In genomic region chr17:2854662-2855061, GRCh38 we compare ENCODE assay signal across 8 cellular contexts. TPM values are rescaled to one million over a fixed set of nuclear protein-coding genes. Genes with fewer than 3 reads are reported as not detected.
DNase-seq lines count a peak whose midpoint lies in the region; ATAC-seq, FAIRE-seq and TF ChIP-seq lines count a peak whose summit lies in the region.

No MANE protein-coding gene starts in this region.

- H3K4me3 ChIP-seq in cardiac muscle cell (peak overlapping the region; percentile 58), sigmoid colon (peak overlapping the region; percentile 39 to 75 (median 68))

- H3K9me3 ChIP-seq in cardiac muscle cell (ENCODE audit: low read depth) (no peaks in the 10 kb centered on the region), sigmoid colon (no peaks in the 10 kb centered on the region)

- no peaks in the 10 kb centered on the region for H3K36me3 ChIP-seq in cardiac muscle cell
- no peaks in the 10 kb centered on the region for H3K36me3 ChIP-seq in sigmoid colon

- no peak overlapping the region for H3K27ac ChIP-seq in cardiac muscle cell
- H3K27ac ChIP-seq in sigmoid colon: peak overlapping the region in 2 of 4 donors; percentile 77 to 83

- H3K4me1 ChIP-seq in cardiac muscle cell (ENCODE audit: low read depth) (no peaks in the 10 kb centered on the region), sigmoid colon (peaks cover 0 to 21% (median 17%) of the 10 kb centered on the region in 4 donors)

- TF ChIP-seq CTCF in cardiac muscle cell (IDR thresholded peaks at IDR 0.05; ENCODE audit: low read depth, low read length) (no peak), sigmoid colon (IDR thresholded peaks at IDR 0.05) (no peak)

- peak; percentile 5 for FAIRE-seq in GM12891 (lab: Jason Lieb, UNC)

- intact Hi-C loops in sigmoid colon (cut with DNase I): no loop called here

- TF ChIP-seq POLR2A in GM12891 (IDR thresholded peaks at IDR 0.05; ENCODE audit: low read depth, low read length) (no peak), sigmoid colon (IDR thresholded peaks at IDR 0.05) (no peak)

- DNase-seq in GM12891 (ENCODE audit: insufficient read length, low spot score) (no peak), cardiac muscle cell (ENCODE audit: low read depth in 1 of 2, low spot score in 1 of 2) (no peak), sigmoid colon (no peak), SKM-1 treated with dmso at 0.1 percent for 144 hours (lab: John Stamatoyannopoulos, UW; ENCODE audit: unreplicated experiment) (no peak), HuH-7.5 (ENCODE audit: low spot score) (no peak), NCI-H2081 (lab: John Stamatoyannopoulos, UW) (no peak), activated gamma-delta T cell treated with Interleukin-2 at 50 U/mL for 16 hours (no peak)

- TF ChIP-seq EP300 in sigmoid colon (IDR thresholded peaks at IDR 0.05): no peak

- peaks cover 48% of the 10 kb centered on the region for H3K27me3 ChIP-seq in cardiac muscle cell
- no peaks in the 10 kb centered on the region for H3K27me3 ChIP-seq in sigmoid colon

- WGBS in sigmoid colon, 2 donors: 10% methylated on average over 7 of the region's 7 CpGs

- peak; percentile 39 for ATAC-seq in SK-N-SH treated with all-trans-retinoic acid at 6 μM for 48 hours

TF ChIP-seq in GM12891, 5 proteins besides CTCF, POLR2A, EP300 and RAD21:
- TF ChIP-seq SPI1 (IDR thresholded peaks at IDR 0.05; ENCODE audit: low read depth, low read length) (no peak), POU2F2 (IDR thresholded peaks at IDR 0.05; ENCODE audit: low read depth, low read length) (no peak)

TF ChIP-seq in SK-N-SH treated with all-trans-retinoic acid at 6 μM for 48 hours, 23 proteins besides CTCF, POLR2A, EP300 and RAD21:
- TF ChIP-seq RARB (CRISPR knock-in tag; IDR thresholded peaks at IDR 0.05) (no peak), ZNF8 (CRISPR knock-in tag; IDR thresholded peaks at IDR 0.05) (no peak), ARNTL (CRISPR knock-in tag; IDR thresholded peaks at IDR 0.05; ENCODE audit: borderline replicate concordance, low read depth) (no peak), ZFP30 (CRISPR knock-in tag; IDR thresholded peaks at IDR 0.05) (no peak), TCF4 (CRISPR knock-in tag; IDR thresholded peaks at IDR 0.05; ENCODE audit: borderline replicate concordance) (no peak), TOX (CRISPR knock-in tag; IDR thresholded peaks at IDR 0.05; ENCODE audit: borderline replicate concordance) (no peak), GLIS3 (CRISPR knock-in tag; IDR thresholded peaks at IDR 0.05) (no peak), CSDC2 (CRISPR knock-in tag; IDR thresholded peaks at IDR 0.05) (no peak), CSRNP3 (CRISPR knock-in tag; IDR thresholded peaks at IDR 0.05) (no peak), ISL1 (CRISPR knock-in tag; IDR thresholded peaks at IDR 0.05) (no peak)
- TF ChIP-seq, protein P1, sequence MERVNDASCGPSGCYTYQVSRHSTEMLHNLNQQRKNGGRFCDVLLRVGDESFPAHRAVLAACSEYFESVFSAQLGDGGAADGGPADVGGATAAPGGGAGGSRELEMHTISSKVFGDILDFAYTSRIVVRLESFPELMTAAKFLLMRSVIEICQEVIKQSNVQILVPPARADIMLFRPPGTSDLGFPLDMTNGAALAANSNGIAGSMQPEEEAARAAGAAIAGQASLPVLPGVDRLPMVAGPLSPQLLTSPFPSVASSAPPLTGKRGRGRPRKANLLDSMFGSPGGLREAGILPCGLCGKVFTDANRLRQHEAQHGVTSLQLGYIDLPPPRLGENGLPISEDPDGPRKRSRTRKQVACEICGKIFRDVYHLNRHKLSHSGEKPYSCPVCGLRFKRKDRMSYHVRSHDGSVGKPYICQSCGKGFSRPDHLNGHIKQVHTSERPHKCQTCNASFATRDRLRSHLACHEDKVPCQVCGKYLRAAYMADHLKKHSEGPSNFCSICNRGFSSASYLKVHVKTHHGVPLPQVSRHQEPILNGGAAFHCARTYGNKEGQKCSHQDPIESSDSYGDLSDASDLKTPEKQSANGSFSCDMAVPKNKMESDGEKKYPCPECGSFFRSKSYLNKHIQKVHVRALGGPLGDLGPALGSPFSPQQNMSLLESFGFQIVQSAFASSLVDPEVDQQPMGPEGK (CRISPR knock-in tag; IDR thresholded peaks at IDR 0.05; ENCODE audit: borderline replicate concordance): no peak
TF ChIP-seq in SK-N-SH treated with all-trans-retinoic acid at 6 μM for 48 hours: peak in this region for 0.

RNA-seq across cellular contexts. Expression of gene RAP1GAP2, which starts 58.4 kb away (rescaled TPM):
- polyA plus RNA-seq in GM12891 (2012; ENCODE audit: low read depth, missing spikeins): 0.69 TPM
- total RNA-seq in cardiac muscle cell (2.9 and 3.5 TPM in 2 replicates), sigmoid colon (10 to 100 TPM in 2 of 4 donors, 1 to 10 TPM in 2; 4.8 to 14.7 (median 10.0) TPM)
- polyA plus RNA-seq in cardiac muscle cell (1.1 and 1.2 TPM in 2 replicates), sigmoid colon (10 to 100 TPM in 2 of 3 donors, 1 to 10 TPM in 1; 9.6 to 13.4 (median 12.8) TPM)
